ENCODE assay signal across 17 cellular contexts in the genomic region with DNA sequence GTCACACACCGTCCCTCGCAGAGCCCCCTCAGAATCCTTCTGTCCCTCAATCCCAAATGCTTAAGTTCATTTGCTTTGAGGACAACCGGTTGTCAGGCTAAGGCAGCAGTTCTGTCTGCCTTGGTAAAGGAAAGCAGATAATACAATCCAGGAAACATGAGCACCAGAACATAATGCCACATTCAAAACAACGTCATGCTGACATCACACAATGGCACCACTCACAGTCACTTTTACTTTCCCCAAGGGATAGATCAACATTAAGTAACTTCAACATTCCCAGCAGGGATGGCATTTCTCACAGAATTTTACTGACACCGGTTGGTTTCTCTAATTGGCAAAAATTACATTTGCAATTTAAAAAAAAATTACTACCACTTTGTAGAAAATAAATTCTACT.
DNase-seq lines count a peak whose midpoint lies in the region; TF ChIP-seq lines count a peak whose summit lies in the region.
"Had no signal": no experiment of that assay in that cellular context is flagged by ENCODE, and none has a peak within 500 bp of the region (broad histone marks: within the 10 kb centered on the region; RNA-seq: fewer than 3 reads in every experiment).

No MANE protein-coding gene starts in this region.

- no peak overlapping the region for H3K27ac ChIP-seq in H9 (ENCODE audit: insufficient read length, low read depth, low read length)
- peak overlapping the region; percentile 38 for H3K27ac ChIP-seq in neural cell (ENCODE audit: low read length)
- H3K27ac ChIP-seq: C4-2B, HL-60, PC-9 had no signal

- no peak overlapping the region for H2AK5ac ChIP-seq in H9 (ENCODE audit: insufficient read length, low read length)

- H3K27me3 ChIP-seq in H9 (ENCODE audit: insufficient read depth, low read length) = no peaks in the 10 kb centered on the region
- no peaks in the 10 kb centered on the region for H3K27me3 ChIP-seq in neural cell (ENCODE audit: insufficient read depth, low read depth, low read length)

- no peaks in the 10 kb centered on the region for H3K79me1 ChIP-seq in H9 (ENCODE audit: insufficient read depth, low read depth, low read length, poor library complexity, severe bottlenecking)

- H3K4me2 ChIP-seq in H9 (ENCODE audit: insufficient read depth, insufficient read length, low read length) (no peak overlapping the region), neural cell (ENCODE audit: low read length) (no peak overlapping the region)
- H3K4me2 ChIP-seq: PC-9 had no signal

- H3K4me3 Mint-ChIP-seq in H9 (no peak overlapping the region), type B pancreatic cell (no peak overlapping the region)
- H3K4me3 Mint-ChIP-seq: IgD-negative memory B cell had no signal

- no peaks in the 10 kb centered on the region for H3K23me2 ChIP-seq in H9 (ENCODE audit: insufficient read length, low read depth, low read length, poor library complexity, severe bottlenecking)

- peak overlapping the region; percentile 15 for H3K18ac ChIP-seq in H9 (ENCODE audit: insufficient read length, low read depth, low read length)

- H3K9me3 ChIP-seq in H9 (ENCODE audit: control insufficient read depth, low read depth, low read length) (no peaks in the 10 kb centered on the region), neural cell (ENCODE audit: low read length) (no peaks in the 10 kb centered on the region)
- H3K9me3 ChIP-seq: HAP-1 had no signal

- no peak overlapping the region for H3K56ac ChIP-seq in H9 (ENCODE audit: insufficient read length, low read depth, low read length)

- WGBS in H9 (ENCODE audit: extremely low coverage, insufficient read length, low lambda C conversion rate) = no CpG with 5 or more reads among the region's 5 CpGs

- no peak overlapping the region for H2BK12ac ChIP-seq in H9 (ENCODE audit: insufficient read length, low read depth, low read length)

- TF ChIP-seq CTCF in H9 (conservative IDR thresholded peaks at IDR 0.05) = no peak
- no peak for TF ChIP-seq CTCF in neural cell (IDR thresholded peaks at IDR 0.05; ENCODE audit: poor library complexity, severe bottlenecking)
- no peak for TF ChIP-seq CTCF in type B pancreatic cell (conservative IDR thresholded peaks at IDR 0.05)

- H3K9me3 Mint-ChIP-seq in H9 = no peaks in the 10 kb centered on the region
- H3K9me3 Mint-ChIP-seq in type B pancreatic cell = no peaks in the 10 kb centered on the region

- peak overlapping the region; percentile 28 for H3K23ac ChIP-seq in H9 (ENCODE audit: insufficient read length, low read depth, low read length)

- H3T11ph ChIP-seq in H9 (ENCODE audit: low read length) = no peak overlapping the region

- no peak overlapping the region for H3K4ac ChIP-seq in H9 (ENCODE audit: low read depth, low read length)

- H2AFZ ChIP-seq in H9 (ENCODE audit: low read length) (no peak overlapping the region), neural cell (ENCODE audit: low read depth, low read length) (no peak overlapping the region)
- H2AFZ ChIP-seq: PC-9 had no signal

- no peaks in the 10 kb centered on the region for H3K9me2 ChIP-seq in neural cell (ENCODE audit: insufficient read depth, low read length)

- peaks cover 51 to 56% of the 10 kb centered on the region in 2 experiments for H3K4me1 Mint-ChIP-seq in H9
- H3K4me1 Mint-ChIP-seq in type B pancreatic cell (ENCODE audit: unreplicated experiment) = peaks cover 20% of the 10 kb centered on the region

- H4K91ac ChIP-seq in H9 (ENCODE audit: insufficient read length, low read depth, low read length) = no peak overlapping the region

- H2BK120ac ChIP-seq in H9 (ENCODE audit: low read depth, low read length, poor library complexity, severe bottlenecking) = no peak overlapping the region

- DNase-seq in H9 = no peak
- peak; percentile 37 for DNase-seq in NCI-H69 (lab: John Stamatoyannopoulos, UW)
- no peak for DNase-seq in type B pancreatic cell (ENCODE audit: extremely low spot score, unreplicated experiment)
- DNase-seq in RPMI8226 = no peak
- DNase-seq in UCSD-AML1 (lab: John Stamatoyannopoulos, UW; ENCODE audit: unreplicated experiment) = no peak
- DNase-seq in NCI-H1694 treated with DMSO at 0.1 percent for 48 hours (lab: John Stamatoyannopoulos, UW) = no peak
- DNase-seq: ACHN, DMS79 treated with DMSO at 0.1 percent for 48 hours, Karpas-422, NCI-H1436 treated with DMSO at 0.1 percent for 48 hours, NCI-H510A, PC-9 had no signal

- H3K9ac ChIP-seq in H9 (ENCODE audit: extremely low read depth, insufficient read length, low read length) = no peak overlapping the region
- H3K9ac ChIP-seq in neural cell (ENCODE audit: low read length) = no peak overlapping the region

- TF ChIP-seq RAD21 in neural cell (conservative IDR thresholded peaks at IDR 0.05) = no peak

- no peak overlapping the region for H3K14ac ChIP-seq in H9 (ENCODE audit: insufficient read depth, low read length)

- no peak overlapping the region for H2BK20ac ChIP-seq in H9 (ENCODE audit: low read depth, low read length, poor library complexity, severe bottlenecking)

- peaks cover 9% of the 10 kb centered on the region; the same call in 1 of the 2 replicates for H3K4me1 ChIP-seq in H9 (ENCODE audit: insufficient read depth, low read length)

- H3K27me3 Mint-ChIP-seq in H9 (ENCODE audit: low read depth) (no peaks in the 10 kb centered on the region; the same call in 1 of the 2 replicates), type B pancreatic cell (no peaks in the 10 kb centered on the region)
- H3K27me3 Mint-ChIP-seq: IgD-negative memory B cell had no signal

- H3K36me3 ChIP-seq in neural cell (ENCODE audit: insufficient read depth, low read length) = no peaks in the 10 kb centered on the region
- H3K36me3 ChIP-seq: HAP-1 had no signal

- H3K79me2 ChIP-seq in H9 (ENCODE audit: insufficient read depth, low read length) (no peaks in the 10 kb centered on the region), neural cell (replicated peaks; ENCODE audit: insufficient read depth, low read length) (no peaks in the 10 kb centered on the region)

- H3K36me3 Mint-ChIP-seq in H9 (ENCODE audit: insufficient read depth in 1 of 3, low read depth in 3 of 3) (peaks cover 1 to 10% (median 2%) of the 10 kb centered on the region in 3 experiments; a peak in 3 of 7 replicates), type B pancreatic cell (peaks cover 27% of the 10 kb centered on the region)

- no peak overlapping the region for H4K8ac ChIP-seq in H9 (replicated peaks; ENCODE audit: insufficient read length, low read depth, low read length)

- no peaks in the 10 kb centered on the region for H3F3A ChIP-seq in neural cell (ENCODE audit: insufficient read depth, low read length, poor library complexity, severe bottlenecking)

- H3K4me3 ChIP-seq in neural cell (ENCODE audit: low read length) = no peak overlapping the region
- H3K4me3 ChIP-seq: HAP-1, PC-9 had no signal

- no peak overlapping the region for H2BK15ac ChIP-seq in H9 (ENCODE audit: low read depth, low read length)

- no peak overlapping the region for H4K5ac ChIP-seq in H9 (ENCODE audit: insufficient read length, low read depth, low read length)

- peak overlapping the region in 2 of 3 experiments; percentile 59 to 89; a peak in 4 of 7 replicates for H3K27ac Mint-ChIP-seq in H9
- peak overlapping the region; percentile 37 for H3K27ac Mint-ChIP-seq in type B pancreatic cell
- H3K27ac Mint-ChIP-seq: IgD-negative memory B cell had no signal

- peak; percentile 18 for TF ChIP-seq EP300 in neural cell (conservative IDR thresholded peaks at IDR 0.05; ENCODE audit: poor library complexity, severe bottlenecking)

- H4K20me1 ChIP-seq in H9 (ENCODE audit: control insufficient read depth, insufficient read depth, insufficient read length) (no peaks in the 10 kb centered on the region), neural cell (ENCODE audit: insufficient read depth) (no peaks in the 10 kb centered on the region)

- no peak overlapping the region for H2BK5ac ChIP-seq in H9 (ENCODE audit: insufficient read length, low read length)

TF ChIP-seq in neural cell, 6 proteins besides CTCF, POLR2A, EP300 and RAD21:
- TF ChIP-seq, protein P1, sequence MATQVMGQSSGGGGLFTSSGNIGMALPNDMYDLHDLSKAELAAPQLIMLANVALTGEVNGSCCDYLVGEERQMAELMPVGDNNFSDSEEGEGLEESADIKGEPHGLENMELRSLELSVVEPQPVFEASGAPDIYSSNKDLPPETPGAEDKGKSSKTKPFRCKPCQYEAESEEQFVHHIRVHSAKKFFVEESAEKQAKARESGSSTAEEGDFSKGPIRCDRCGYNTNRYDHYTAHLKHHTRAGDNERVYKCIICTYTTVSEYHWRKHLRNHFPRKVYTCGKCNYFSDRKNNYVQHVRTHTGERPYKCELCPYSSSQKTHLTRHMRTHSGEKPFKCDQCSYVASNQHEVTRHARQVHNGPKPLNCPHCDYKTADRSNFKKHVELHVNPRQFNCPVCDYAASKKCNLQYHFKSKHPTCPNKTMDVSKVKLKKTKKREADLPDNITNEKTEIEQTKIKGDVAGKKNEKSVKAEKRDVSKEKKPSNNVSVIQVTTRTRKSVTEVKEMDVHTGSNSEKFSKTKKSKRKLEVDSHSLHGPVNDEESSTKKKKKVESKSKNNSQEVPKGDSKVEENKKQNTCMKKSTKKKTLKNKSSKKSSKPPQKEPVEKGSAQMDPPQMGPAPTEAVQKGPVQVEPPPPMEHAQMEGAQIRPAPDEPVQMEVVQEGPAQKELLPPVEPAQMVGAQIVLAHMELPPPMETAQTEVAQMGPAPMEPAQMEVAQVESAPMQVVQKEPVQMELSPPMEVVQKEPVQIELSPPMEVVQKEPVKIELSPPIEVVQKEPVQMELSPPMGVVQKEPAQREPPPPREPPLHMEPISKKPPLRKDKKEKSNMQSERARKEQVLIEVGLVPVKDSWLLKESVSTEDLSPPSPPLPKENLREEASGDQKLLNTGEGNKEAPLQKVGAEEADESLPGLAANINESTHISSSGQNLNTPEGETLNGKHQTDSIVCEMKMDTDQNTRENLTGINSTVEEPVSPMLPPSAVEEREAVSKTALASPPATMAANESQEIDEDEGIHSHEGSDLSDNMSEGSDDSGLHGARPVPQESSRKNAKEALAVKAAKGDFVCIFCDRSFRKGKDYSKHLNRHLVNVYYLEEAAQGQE (IDR thresholded peaks at IDR 0.05; ENCODE audit: borderline replicate concordance) = no peak
- TF ChIP-seq POLR2AphosphoS5 (IDR thresholded peaks at IDR 0.05) = peak; percentile 18
